ENCODE assay signal across 25 cellular contexts in genomic region chr2:31202041-31202440, GRCh38. TPM values are rescaled to one million over a fixed set of nuclear protein-coding genes. Genes with fewer than 3 reads are reported as not detected.
"Had no signal": no experiment of that assay in that cellular context is flagged by ENCODE, and none has a peak within 500 bp of the region (broad histone marks: within the 10 kb centered on the region; RNA-seq: fewer than 3 reads in every experiment).

No MANE protein-coding gene starts in this region.

- H3K9me3 Mint-ChIP-seq: effector memory CD8-positive, alpha-beta T cell; nephron; neural progenitor cell had no signal

- H3K4me3 ChIP-seq: esophagus squamous epithelium, heart right ventricle, neural progenitor cell, psoas muscle, right lobe of liver, thoracic aorta, tibial nerve, upper lobe of left lung, uterus had no signal

- H3K9me3 ChIP-seq: esophagus squamous epithelium, heart right ventricle, psoas muscle, right lobe of liver, thoracic aorta, tibial nerve, upper lobe of left lung, uterus had no signal

- H3K4me3 Mint-ChIP-seq: effector memory CD8-positive, alpha-beta T cell; naive thymus-derived CD4-positive, alpha-beta T cell; nephron; neural progenitor cell; stimulated activated naive B cell treated with anti-CD40 and anti-IgM and Interleukin-4, amounts not matched to agents 10 μg/mL and 1 μg/mL and 100 μg/mL, for 72 hours; stimulated activated naive CD8-positive, alpha-beta T cell treated with anti-CD3 and anti-CD28 coated beads, Interleukin-15, Interleukin-2, amounts not matched to agents 100 ng/mL and 50 ng/mL, for 24 hours had no signal

- H3K4me1 ChIP-seq: psoas muscle, right lobe of liver, tibial nerve, upper lobe of left lung, uterus had no signal

- H3K27me3 Mint-ChIP-seq: stimulated activated naive B cell treated with anti-CD40 and anti-IgM and Interleukin-4, amounts not matched to agents 10 μg/mL and 1 μg/mL and 100 μg/mL, for 72 hours; stimulated activated naive CD8-positive, alpha-beta T cell treated with anti-CD3 and anti-CD28 coated beads, Interleukin-15, Interleukin-2, amounts not matched to agents 100 ng/mL and 50 ng/mL, for 24 hours had no signal

- H3K27ac Mint-ChIP-seq: effector memory CD8-positive, alpha-beta T cell; naive thymus-derived CD4-positive, alpha-beta T cell; nephron; neural progenitor cell; stimulated activated naive B cell treated with anti-CD40 and anti-IgM and Interleukin-4, amounts not matched to agents 10 μg/mL and 1 μg/mL and 100 μg/mL, for 72 hours; stimulated activated naive CD8-positive, alpha-beta T cell treated with anti-CD3 and anti-CD28 coated beads, Interleukin-15, Interleukin-2, amounts not matched to agents 100 ng/mL and 50 ng/mL, for 24 hours had no signal

- H3K36me3 ChIP-seq: heart right ventricle, neural progenitor cell, right lobe of liver, thoracic aorta, tibial nerve, upper lobe of left lung, uterus had no signal

- ATAC-seq: effector memory CD8-positive, alpha-beta T cell; naive thymus-derived CD4-positive, alpha-beta T cell; psoas muscle; right lobe of liver; stimulated activated naive B cell treated with anti-CD40 and anti-IgM and Interleukin-4, amounts not matched to agents 10 μg/mL and 1 μg/mL and 100 μg/mL, for 72 hours had no signal

- H3K36me3 Mint-ChIP-seq: neural progenitor cell had no signal

- H3K4me1 Mint-ChIP-seq: naive thymus-derived CD4-positive, alpha-beta T cell; nephron; neural progenitor cell had no signal

- H3K27ac ChIP-seq: esophagus squamous epithelium, heart right ventricle, neural progenitor cell, psoas muscle, right lobe of liver, thoracic aorta, tibial nerve, upper lobe of left lung, uterus had no signal

- DNase-seq: cortex of kidney; effector memory CD8-positive, alpha-beta T cell; erythroblast; esophagus squamous epithelium; foreskin melanocyte; glutamatergic neuron; hippocampal formation; kidney glomerular epithelial cell; mesendoderm; midbrain; naive thymus-derived CD4-positive, alpha-beta T cell; psoas muscle; right lobe of liver; small intestine; stimulated activated CD4-positive, alpha-beta T cell treated with anti-CD3 and anti-CD28 coated beads, Interleukin-15, amount 100 ng/mL, for 24 hours; stimulated activated CD4-positive, alpha-beta T cell treated with anti-CD3 and anti-CD28 coated beads, Interleukin-2, amount 100 ng/mL, for 48 hours; stimulated activated naive B cell treated with anti-CD40 and anti-IgM and Interleukin-4, amounts not matched to agents 10 μg/mL and 1 μg/mL and 100 μg/mL, for 72 hours; upper lobe of left lung; uterus had no signal

- H3K27me3 ChIP-seq: heart right ventricle, neural progenitor cell, right lobe of liver, tibial nerve, upper lobe of left lung, uterus had no signal

RNA-seq across cellular contexts. Expression of gene CAPN14, which starts 15.3 kb away (rescaled TPM):
- total RNA-seq: tibial nerve had no signal
